Comparison of ENCODE assay signal across 23 cellular contexts in genomic region chr16:66467611-66468010, GRCh38. TPM values are rescaled to one million over a fixed set of nuclear protein-coding genes. Genes with fewer than 3 reads are reported as not detected.
"Had no signal": no experiment of that assay in that cellular context is flagged by ENCODE, and none has a peak within 500 bp of the region (broad histone marks: within the 10 kb centered on the region; RNA-seq: fewer than 3 reads in every experiment).

No MANE protein-coding gene starts in this region.

- DNase-seq: IMR-90, Karpas-422, KG1, MG63, NCI-H1092, NCI-H1105 treated with DMSO at 0.1 percent for 48 hours, NCI-H1417 treated with DMSO at 0.1 percent for 48 hours, NCI-H146, NCI-H1694 treated with DMSO at 0.1 percent for 48 hours, NCI-H1930, NCI-H2081, NCI-H2107, NCI-H2227 treated with DMSO at 0.1 percent for 48 hours, NCI-H510A, NCI-H524 treated with DMSO at 0.1 percent for 48 hours, NCI-H69, NCI-H774, Right ventricle myocardium superior, RPMI8226, SIG-M5 had no signal

- H3K27me3 ChIP-seq: MG63 had no signal

- H3K4me3 ChIP-seq: MG63, SJSA1, SK-N-MC had no signal

- H3K27ac ChIP-seq: SJSA1, SK-N-MC had no signal

- H3K4me1 ChIP-seq: SJSA1 had no signal

- H3K36me3 ChIP-seq: MG63, SJSA1 had no signal

- H3K9me3 ChIP-seq: MG63, SJSA1 had no signal

RNA-seq across cellular contexts. Expression of gene BEAN1, which starts 40.5 kb away (rescaled TPM):
- total RNA-seq: HT-29, IMR-90, SJSA1 had no signal
